Comparison of ENCODE assay signal across 9 cellular contexts in genomic region chr2:180983468-180984388, GRCh38. TPM values are rescaled to one million over a fixed set of nuclear protein-coding genes. Genes with fewer than 3 reads are reported as not detected.
DNase-seq lines count a peak whose midpoint lies in the region; ATAC-seq and TF ChIP-seq lines count a peak whose summit lies in the region.
"Had no signal": no experiment of that assay in that cellular context is flagged by ENCODE, and none has a peak within 500 bp of the region (broad histone marks: within the 10 kb centered on the region; RNA-seq: fewer than 3 reads in every experiment).

No MANE protein-coding gene starts in this region.

- peak overlapping the region; percentile 82 for H3K9ac ChIP-seq in iPS-20b (ENCODE audit: low read depth, low read length)

- H3K4me1 Mint-ChIP-seq in activated T-helper 2 cell treated with anti-CD3 and anti-CD28 coated beads, Interferon-gamma antibody, Interleukin-2, Interleukin-4, amounts not matched to agents 10 μg/mL and 5 μg/mL and 100 μg/mL, durations not matched to agents 14 hours and 24 hours and 36 hours (ENCODE audit: low read depth) = peaks cover 45% of the 10 kb centered on the region
- peaks cover 42% of the 10 kb centered on the region for H3K4me1 Mint-ChIP-seq in stimulated activated effector memory CD8-positive, alpha-beta T cell treated with anti-CD3 and anti-CD28 coated beads, Interleukin-12 subunit alpha, Interleukin-12 subunit beta, amount 100 ng/mL, for 72 hours

- intact Hi-C loops in activated T-helper 2 cell treated with anti-CD3 and anti-CD28 coated beads, Interferon-gamma antibody, Interleukin-2, Interleukin-4, amounts not matched to agents 10 μg/mL and 5 μg/mL and 100 μg/mL, durations not matched to agents 14 hours and 24 hours and 36 hours (cut with micrococcal nuclease) = loop anchor here (5.0 to 10.0 kb wide), 4 partner anchors 74 to 1741 kb away; no protein-coding TSS in a partner anchor
- intact Hi-C loops in stomach (cut with DNase I; ENCODE audit: low total_unique reads) = no loop called here

- peaks cover 39% of the 10 kb centered on the region for H3K36me3 Mint-ChIP-seq in activated T-helper 2 cell treated with anti-CD3 and anti-CD28 coated beads, Interferon-gamma antibody, Interleukin-2, Interleukin-4, amounts not matched to agents 10 μg/mL and 5 μg/mL and 100 μg/mL, durations not matched to agents 14 hours and 24 hours and 36 hours (ENCODE audit: low read depth)
- peaks cover 48% of the 10 kb centered on the region for H3K36me3 Mint-ChIP-seq in stimulated activated effector memory CD8-positive, alpha-beta T cell treated with anti-CD3 and anti-CD28 coated beads, Interleukin-12 subunit alpha, Interleukin-12 subunit beta, amount 100 ng/mL, for 72 hours

- H3K4me1 ChIP-seq in iPS-20b (ENCODE audit: insufficient read depth, low read length) = peaks cover 45% of the 10 kb centered on the region
- peaks cover 20 to 70% (median 45%) of the 10 kb centered on the region in 4 donors for H3K4me1 ChIP-seq in stomach

- H3K4me3 ChIP-seq in iPS-20b (ENCODE audit: low read length) (peak overlapping the region; percentile 81), stomach (peak overlapping the region in 1 of 4 donors; percentile 64)

- peak; percentile 42 for ATAC-seq in GM19438 (IDR thresholded peaks at IDR 0.05; ENCODE audit: low read depth, unreplicated experiment)
- peak; percentile 34 for ATAC-seq in HG03439 (IDR thresholded peaks at IDR 0.05; ENCODE audit: unreplicated experiment)
- ATAC-seq in stimulated activated effector memory CD8-positive, alpha-beta T cell treated with anti-CD3 and anti-CD28 coated beads, Interleukin-12 subunit alpha, Interleukin-12 subunit beta, amount 100 ng/mL, for 72 hours = no peak

- H3K9me3 Mint-ChIP-seq in activated T-helper 2 cell treated with anti-CD3 and anti-CD28 coated beads, Interferon-gamma antibody, Interleukin-2, Interleukin-4, amounts not matched to agents 10 μg/mL and 5 μg/mL and 100 μg/mL, durations not matched to agents 14 hours and 24 hours and 36 hours = no peaks in the 10 kb centered on the region
- H3K9me3 Mint-ChIP-seq in stimulated activated effector memory CD8-positive, alpha-beta T cell treated with anti-CD3 and anti-CD28 coated beads, Interleukin-12 subunit alpha, Interleukin-12 subunit beta, amount 100 ng/mL, for 72 hours = no peaks in the 10 kb centered on the region

- peak overlapping the region; percentile 44 for H3K4me3 Mint-ChIP-seq in activated T-helper 2 cell treated with anti-CD3 and anti-CD28 coated beads, Interferon-gamma antibody, Interleukin-2, Interleukin-4, amounts not matched to agents 10 μg/mL and 5 μg/mL and 100 μg/mL, durations not matched to agents 14 hours and 24 hours and 36 hours (ENCODE audit: low read depth)
- H3K4me3 Mint-ChIP-seq in stimulated activated effector memory CD8-positive, alpha-beta T cell treated with anti-CD3 and anti-CD28 coated beads, Interleukin-12 subunit alpha, Interleukin-12 subunit beta, amount 100 ng/mL, for 72 hours = no peak overlapping the region

- H3K27ac Mint-ChIP-seq in activated T-helper 2 cell treated with anti-CD3 and anti-CD28 coated beads, Interferon-gamma antibody, Interleukin-2, Interleukin-4, amounts not matched to agents 10 μg/mL and 5 μg/mL and 100 μg/mL, durations not matched to agents 14 hours and 24 hours and 36 hours = no peak overlapping the region
- H3K27ac Mint-ChIP-seq in stimulated activated effector memory CD8-positive, alpha-beta T cell treated with anti-CD3 and anti-CD28 coated beads, Interleukin-12 subunit alpha, Interleukin-12 subunit beta, amount 100 ng/mL, for 72 hours = no peak overlapping the region

- H3K27me3 ChIP-seq in iPS-20b (ENCODE audit: insufficient read depth, low read length) = peaks cover 3% of the 10 kb centered on the region; the same call in 1 of the 2 replicates
- no peaks in the 10 kb centered on the region for H3K27me3 ChIP-seq in stomach
- H3K27me3 ChIP-seq: heart right ventricle had no signal

- H3K36me3 ChIP-seq in iPS-20b (ENCODE audit: insufficient read depth, low read depth, low read length) (peaks cover 31% of the 10 kb centered on the region; the same call in 1 of the 2 replicates), stomach (peaks cover 0 to 4% (median 0%) of the 10 kb centered on the region in 4 donors)

- peak; percentile 49 for DNase-seq in Daoy (ENCODE audit: low read depth)
- peak; percentile 67 to 75 for DNase-seq in NCI-H526 (lab: John Stamatoyannopoulos, UW)
- DNase-seq in activated T-helper 2 cell treated with anti-CD3 and anti-CD28 coated beads, Interferon-gamma antibody, Interleukin-2, Interleukin-4, amounts not matched to agents 10 μg/mL and 5 μg/mL and 100 μg/mL, durations not matched to agents 14 hours and 24 hours and 36 hours (ENCODE audit: low spot score) = no peak
- no peak for DNase-seq in stomach
- no peak for DNase-seq in stimulated activated effector memory CD8-positive, alpha-beta T cell treated with anti-CD3 and anti-CD28 coated beads, Interleukin-12 subunit alpha, Interleukin-12 subunit beta, amount 100 ng/mL, for 72 hours (ENCODE audit: low spot score in 2 of 2)

- TF ChIP-seq EP300 in stomach (IDR thresholded peaks at IDR 0.05) = no peak

- H3K27me3 Mint-ChIP-seq in activated T-helper 2 cell treated with anti-CD3 and anti-CD28 coated beads, Interferon-gamma antibody, Interleukin-2, Interleukin-4, amounts not matched to agents 10 μg/mL and 5 μg/mL and 100 μg/mL, durations not matched to agents 14 hours and 24 hours and 36 hours (ENCODE audit: low read depth) = peaks cover 11% of the 10 kb centered on the region

- peak in 3 of 7 experiments; percentile 11 to 28 (median 20) for TF ChIP-seq CTCF in stomach (IDR thresholded peaks at IDR 0.05)

- no peaks in the 10 kb centered on the region for H3K9me3 ChIP-seq in iPS-20b (ENCODE audit: insufficient read depth, low read depth, low read length)
- no peaks in the 10 kb centered on the region for H3K9me3 ChIP-seq in stomach
- H3K9me3 ChIP-seq: heart right ventricle had no signal

- peak overlapping the region; percentile 88 for H3K27ac ChIP-seq in iPS-20b (ENCODE audit: low read length)
- H3K27ac ChIP-seq in stomach = peak overlapping the region in 3 of 5 donors; percentile 42 to 58 (median 45)
- H3K27ac ChIP-seq: heart right ventricle had no signal

- no peak for TF ChIP-seq POLR2A in stomach (IDR thresholded peaks at IDR 0.05)

RNA-seq across cellular contexts. Expression of gene UBE2E3, which starts 3.3 kb away (rescaled TPM):
- 62.2 and 78.7 TPM in 2 replicates for total RNA-seq in Daoy (2014; rRNA removed; shearing (Covaris generic))
- 49.5 and 53.2 TPM in 2 replicates for total RNA-seq in activated T-helper 2 cell treated with anti-CD3 and anti-CD28 coated beads, Interferon-gamma antibody, Interleukin-2, Interleukin-4, amounts not matched to agents 10 μg/mL and 5 μg/mL and 100 μg/mL, durations not matched to agents 14 hours and 24 hours and 36 hours
- 100 to 1,000 TPM in 2 of 5 donors, 10 to 100 TPM in 3; 11.9 to 560 (median 84.0) TPM for total RNA-seq in stomach
- polyA plus RNA-seq in stomach = 100 to 1,000 TPM in 1 of 3 donors, 10 to 100 TPM in 2; 49.8 to 109 (median 73.6) TPM

Comparison
In these comparisons a context has a peak if more than half of its experiments do, and no peak if none do; other contexts are left out.
1. DNase-seq: peak in Daoy (single experiment) and NCI-H526 (2 of 2); none in activated T-helper 2 cell treated with anti-CD3 and anti-CD28 coated beads, Interferon-gamma antibody, Interleukin-2, Interleukin-4, amounts not matched to agents 10 μg/mL and 5 μg/mL and 100 μg/mL, durations not matched to agents 14 hours and 24 hours and 36 hours (single experiment), stomach (single experiment) and stimulated activated effector memory CD8-positive, alpha-beta T cell treated with anti-CD3 and anti-CD28 coated beads, Interleukin-12 subunit alpha, Interleukin-12 subunit beta, amount 100 ng/mL, for 72 hours (0 of 2).